ENCODE assay signal across 9 cellular contexts in the genomic region with DNA sequence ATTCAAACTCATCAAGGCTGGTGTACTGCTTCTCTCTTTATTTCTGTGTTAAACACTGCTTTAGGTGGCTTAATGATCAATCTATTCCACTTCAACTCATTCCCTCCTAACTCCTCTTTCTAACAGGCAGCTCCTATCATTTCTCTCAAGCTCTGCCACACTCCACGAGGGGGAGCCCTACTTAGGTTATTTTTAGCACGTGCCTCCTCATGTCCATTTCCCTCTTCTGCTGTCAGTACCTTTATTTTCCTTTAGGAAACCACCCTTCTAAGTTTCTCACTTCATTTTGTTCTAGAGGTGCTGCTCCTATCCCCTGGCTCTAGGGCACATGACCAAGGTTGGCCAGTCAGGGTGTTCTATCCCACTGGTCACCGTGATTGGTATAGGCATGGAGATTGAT. TPM values are rescaled to one million over a fixed set of nuclear protein-coding genes. Genes with fewer than 3 reads are reported as not detected.
DNase-seq lines count a peak whose midpoint lies in the region; ATAC-seq and TF ChIP-seq lines count a peak whose summit lies in the region.
"Had no signal": no experiment of that assay in that cellular context is flagged by ENCODE, and none has a peak within 500 bp of the region (broad histone marks: within the 10 kb centered on the region; RNA-seq: fewer than 3 reads in every experiment).

No MANE protein-coding gene starts in this region.

- H3K36me3 Mint-ChIP-seq in HFFc6 (ENCODE audit: low read depth), result no peaks in the 10 kb centered on the region

- ATAC-seq in Panc1 (no peak), GM18519 (IDR thresholded peaks at IDR 0.05; ENCODE audit: low FRiP score, unreplicated experiment) (no peak), GM18907 (IDR thresholded peaks at IDR 0.05; ENCODE audit: unreplicated experiment) (no peak), GM21528 (IDR thresholded peaks at IDR 0.05; ENCODE audit: low FRiP score, unreplicated experiment) (no peak)
- ATAC-seq: pancreas had no signal

- no peak overlapping the region for H3K4me3 ChIP-seq in Panc1 (ENCODE audit: low read depth in 2 of 2, low read length in 2 of 2)
- H3K4me3 ChIP-seq: pancreas had no signal

- peaks cover 4% of the 10 kb centered on the region; the same call in 1 of the 2 replicates for H3K27me3 Mint-ChIP-seq in HFFc6 (ENCODE audit: insufficient read depth)

- no peaks in the 10 kb centered on the region for H3K9me3 ChIP-seq in Panc1 (ENCODE audit: control insufficient read depth, insufficient read depth, low read depth, low read length)
- H3K9me3 ChIP-seq: pancreas had no signal

- H3K27me3 ChIP-seq in Panc1 (ENCODE audit: control insufficient read depth, insufficient read depth, low read length), result no peaks in the 10 kb centered on the region

- H3K4me1 ChIP-seq in Panc1 (ENCODE audit: control insufficient read depth, insufficient read depth, low read length), result no peaks in the 10 kb centered on the region
- H3K4me1 ChIP-seq: pancreas had no signal

- TF ChIP-seq CTCF in HFFc6 (IDR thresholded peaks at IDR 0.05) (peak; percentile 48; the same call in 1 of the 2 replicates), Panc1 (IDR thresholded peaks at IDR 0.05) (peak; percentile 18)

- no peak overlapping the region for H3K27ac Mint-ChIP-seq in HFFc6

- in situ Hi-C loops in Caki2 (cut with HindIII; ENCODE audit: low pct_unique_long_range_greater_than_20kb, low sequenced_read_pairs) (no loop called here), Panc1 (cut with HindIII; ENCODE audit: low pct_unique_long_range_greater_than_20kb, low sequenced_read_pairs) (no loop called here)

- intact Hi-C loops in Panc1 (cut with micrococcal nuclease; ENCODE audit: unreplicated experiment), result no loop called here

- H3K4me3 Mint-ChIP-seq in HFFc6, result no peak overlapping the region

- POLR2A ChIA-PET in Panc1 (lab: Charles Lee), result no interaction called here

- H3K4me1 Mint-ChIP-seq in HFFc6 (ENCODE audit: low read depth), result no peaks in the 10 kb centered on the region

- CTCF ChIA-PET in Panc1 (lab: Charles Lee), result no interaction called here

- H3K36me3 ChIP-seq in Panc1 (ENCODE audit: control insufficient read depth, insufficient read depth, low read length), result no peaks in the 10 kb centered on the region
- H3K36me3 ChIP-seq: pancreas had no signal

- peaks cover 44% of the 10 kb centered on the region for H3K9me3 Mint-ChIP-seq in HFFc6

- DNase-seq in Caki2 (ENCODE audit: low read depth) (peak; percentile 43), HFFc6 (peak; percentile 2), Panc1 (ENCODE audit: low read depth, low spot score) (no peak), iPS-NIHi11 (ENCODE audit: low spot score) (peak; percentile 42), NCI-H226 (no peak)
- DNase-seq: pancreas had no signal

- no peak overlapping the region for H3K27ac ChIP-seq in Panc1 (ENCODE audit: low read length)
- H3K27ac ChIP-seq: pancreas had no signal

- BruUV-seq in Panc1 (replicated peaks; lab: Mats Ljungman, UMichigan), result no TSS peak

RNA-seq across cellular contexts. Expression of a gene that starts 6.7 kb away (rescaled TPM):
- total RNA-seq in Caki2 (2014; rRNA removed; shearing (Covaris generic); ENCODE audit: low replicate concordance), result 3.7 and 6.7 TPM in 2 replicates
- not detected for total RNA-seq in HFFc6 (2021; fragmentation: NEBNext Ultra II Directional; extraction: Animal tissue kit (Norgen Biotek cat#: 25700))
- total RNA-seq in Panc1 (2021; ENCODE audit: unreplicated experiment), result not detected
- polyA plus RNA-seq in Panc1 (2012; ENCODE audit: insufficient read length), result not detected

Comparison
In these comparisons a context has a peak if more than half of its experiments do, and no peak if none do; other contexts are left out.
1. DNase-seq: peak in Caki2 (single experiment), HFFc6 (single experiment) and iPS-NIHi11 (single experiment); none in Panc1 (single experiment) and NCI-H226 (single experiment).